Comparison of ENCODE assay signal across 18 cellular contexts in the genomic region with DNA sequence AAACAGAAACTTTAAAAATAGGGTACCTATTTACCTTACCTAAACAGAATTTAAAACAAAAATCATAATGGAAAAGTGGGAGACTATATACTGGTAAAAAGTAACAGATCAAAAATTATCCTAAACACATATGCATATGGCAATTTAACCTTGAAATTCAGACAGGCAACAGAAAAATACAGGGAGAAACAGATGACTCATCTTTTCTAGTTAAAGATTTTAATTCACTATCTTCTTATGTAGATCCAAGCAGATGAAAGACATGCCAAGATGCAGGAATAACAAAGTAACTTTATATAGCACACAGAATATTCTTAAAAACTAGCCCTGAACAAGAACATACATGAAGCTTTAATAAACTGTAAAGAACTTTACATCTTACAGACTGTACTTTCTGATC.
"Had no signal": no experiment of that assay in that cellular context is flagged by ENCODE, and none has a peak within 500 bp of the region (broad histone marks: within the 10 kb centered on the region; RNA-seq: fewer than 3 reads in every experiment).

No MANE protein-coding gene starts in this region.

- FAIRE-seq: kidney, TTC549 had no signal

- H3K27me3 ChIP-seq: neutrophil, sigmoid colon, upper lobe of right lung had no signal

- H3K9me3 ChIP-seq: neutrophil, sigmoid colon, upper lobe of right lung had no signal

- H3K4me1 ChIP-seq: sigmoid colon, upper lobe of right lung had no signal

- H3K4me3 Mint-ChIP-seq: activated naive CD8-positive, alpha-beta T cell treated with anti-CD3 and anti-CD28 coated beads, Interleukin-2, amount 50 U/mL, for 24 hours; activated T-helper 17 cell treated with anti-CD3 and anti-CD28 coated beads, Interleukin-2, amount 50 U/mL, for 72 hours; natural killer cell treated with Interleukin-12 subunit alpha and Interleukin-12 subunit beta and Interleukin-15 and Interleukin-18, amount 100 ng/mL, for 72 hours; stimulated activated naive B cell treated with anti-CD40 and anti-IgM and Interleukin-4, amounts not matched to agents 10 μg/mL and 1 μg/mL and 100 μg/mL, for 72 hours; T-helper 2 cell treated with Interferon-gamma antibody and Interleukin-4, amounts not matched to agents 5 μg/mL and 100 μg/mL, for 36 hours had no signal

- H3K4me3 ChIP-seq: lung, sigmoid colon, upper lobe of right lung had no signal

- H3K27ac ChIP-seq: neutrophil, sigmoid colon, upper lobe of right lung had no signal

- ATAC-seq: activated naive CD8-positive, alpha-beta T cell treated with anti-CD3 and anti-CD28 coated beads, Interleukin-2, amount 50 U/mL, for 24 hours; activated T-helper 17 cell treated with anti-CD3 and anti-CD28 coated beads, Interleukin-2, amount 50 U/mL, for 72 hours; left lobe of liver; natural killer cell treated with Interleukin-12 subunit alpha and Interleukin-12 subunit beta and Interleukin-15 and Interleukin-18, amount 100 ng/mL, for 72 hours; stimulated activated naive B cell treated with anti-CD40 and anti-IgM and Interleukin-4, amounts not matched to agents 10 μg/mL and 1 μg/mL and 100 μg/mL, for 72 hours; upper lobe of right lung had no signal

- DNase-seq: activated CD4-positive, alpha-beta T cell treated with anti-CD3 and anti-CD28 coated beads, Interleukin-2, amount 50 U/mL, for 4 hours; activated naive CD4-positive, alpha-beta T cell; activated naive CD8-positive, alpha-beta T cell treated with anti-CD3 and anti-CD28 coated beads, Interleukin-2, amount 50 U/mL, for 24 hours; dermis blood vessel endothelial cell; effector memory CD4-positive, alpha-beta T cell; foreskin melanocyte; hypothalamus; kidney; sigmoid colon; stimulated activated naive B cell treated with anti-CD40 and anti-IgM and Interleukin-4, amounts not matched to agents 10 μg/mL and 1 μg/mL and 100 μg/mL, for 72 hours; upper lobe of right lung had no signal

- H3K27me3 Mint-ChIP-seq: activated naive CD8-positive, alpha-beta T cell treated with anti-CD3 and anti-CD28 coated beads, Interleukin-2, amount 50 U/mL, for 24 hours; activated T-helper 17 cell treated with anti-CD3 and anti-CD28 coated beads, Interleukin-2, amount 50 U/mL, for 72 hours; natural killer cell treated with Interleukin-12 subunit alpha and Interleukin-12 subunit beta and Interleukin-15 and Interleukin-18, amount 100 ng/mL, for 72 hours; stimulated activated naive B cell treated with anti-CD40 and anti-IgM and Interleukin-4, amounts not matched to agents 10 μg/mL and 1 μg/mL and 100 μg/mL, for 72 hours had no signal

- H3K27ac Mint-ChIP-seq: activated naive CD8-positive, alpha-beta T cell treated with anti-CD3 and anti-CD28 coated beads, Interleukin-2, amount 50 U/mL, for 24 hours; activated T-helper 17 cell treated with anti-CD3 and anti-CD28 coated beads, Interleukin-2, amount 50 U/mL, for 72 hours; natural killer cell treated with Interleukin-12 subunit alpha and Interleukin-12 subunit beta and Interleukin-15 and Interleukin-18, amount 100 ng/mL, for 72 hours; stimulated activated naive B cell treated with anti-CD40 and anti-IgM and Interleukin-4, amounts not matched to agents 10 μg/mL and 1 μg/mL and 100 μg/mL, for 72 hours; T-helper 2 cell treated with Interferon-gamma antibody and Interleukin-4, amounts not matched to agents 5 μg/mL and 100 μg/mL, for 36 hours had no signal

- H3K9me3 Mint-ChIP-seq: activated naive CD8-positive, alpha-beta T cell treated with anti-CD3 and anti-CD28 coated beads, Interleukin-2, amount 50 U/mL, for 24 hours; activated T-helper 17 cell treated with anti-CD3 and anti-CD28 coated beads, Interleukin-2, amount 50 U/mL, for 72 hours; natural killer cell treated with Interleukin-12 subunit alpha and Interleukin-12 subunit beta and Interleukin-15 and Interleukin-18, amount 100 ng/mL, for 72 hours; stimulated activated naive B cell treated with anti-CD40 and anti-IgM and Interleukin-4, amounts not matched to agents 10 μg/mL and 1 μg/mL and 100 μg/mL, for 72 hours; T-helper 2 cell treated with Interferon-gamma antibody and Interleukin-4, amounts not matched to agents 5 μg/mL and 100 μg/mL, for 36 hours had no signal
